Comparison of ENCODE assay signal across 8 cellular contexts in the genomic region with DNA sequence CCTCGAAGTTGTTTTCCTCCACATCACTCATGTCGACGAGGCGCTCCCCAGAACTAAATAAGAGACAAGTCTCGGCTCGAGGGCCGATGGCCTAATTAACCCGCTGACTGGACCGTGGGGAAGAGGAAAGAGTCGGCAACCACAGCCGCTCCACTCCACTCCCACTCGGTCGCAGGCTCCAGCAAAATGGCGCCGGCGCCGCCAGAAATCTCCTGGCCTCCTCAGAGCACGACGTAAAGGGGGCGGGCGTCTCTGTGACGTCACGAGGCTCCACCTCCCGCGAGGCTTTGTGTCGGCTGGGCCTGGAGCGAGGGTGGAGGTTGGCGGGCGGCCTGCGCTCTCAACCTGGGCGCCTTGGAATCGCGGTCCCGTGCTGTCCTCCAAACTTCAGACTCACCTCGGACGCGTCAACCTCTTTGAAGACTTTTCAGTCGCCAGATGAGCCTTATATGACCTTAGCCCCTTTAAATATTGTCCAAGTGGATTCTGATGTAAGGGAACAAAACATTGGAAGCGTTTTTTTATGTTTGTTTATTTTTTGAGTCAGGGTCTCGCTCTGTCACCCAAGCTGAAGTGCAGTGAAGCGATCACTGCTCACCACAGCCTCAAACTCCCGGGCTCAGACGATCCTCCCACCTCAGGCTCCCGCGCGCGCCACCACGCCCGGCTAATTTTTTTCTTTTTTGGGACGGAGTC. TPM values are rescaled to one million over a fixed set of nuclear protein-coding genes. Genes with fewer than 3 reads are reported as not detected.
DNase-seq lines count a peak whose midpoint lies in the region; ATAC-seq and TF ChIP-seq lines count a peak whose summit lies in the region.

TRA2A (minus strand) TSS at position 188 of the 696 bp plus-strand sequence; CDS start at position 31, 157 bp downstream.

- peak within 1 kb of the TSS; percentile 93 for H3K23ac ChIP-seq in IMR-90 (ENCODE audit: low read depth, low read length)

- no peaks in the 10 kb centered on the region for H3K9me2 ChIP-seq in OCI-LY7 (ENCODE audit: insufficient read depth, low read length)

- H3K27me3 Mint-ChIP-seq in endothelial cell (ENCODE audit: unreplicated experiment): peaks cover 12% of the 10 kb centered on the region

- H3K14ac ChIP-seq in IMR-90 (replicated peaks; ENCODE audit: low read depth, low read length): peak within 1 kb of the TSS; percentile 97

- H3K79me1 ChIP-seq in IMR-90 (ENCODE audit: low read depth in 1 of 2, low read length in 2 of 2): peaks cover 0 to 6% of the 10 kb centered on the region in 2 experiments; a peak in 1 of 4 replicates

- H3K36me3 ChIP-seq in IMR-90 (ENCODE audit: control insufficient read depth, insufficient read depth, low read length) (no peaks in the 10 kb centered on the region), OCI-LY7 (ENCODE audit: insufficient read depth, low read length) (peaks cover 40% of the 10 kb centered on the region)

- H3K4me3 ChIP-seq in IMR-90 (ENCODE audit: insufficient read depth, low read depth, low read length) (peak within 1 kb of the TSS; percentile 73), OCI-LY7 (ENCODE audit: low read depth, low read length, poor library complexity, severe bottlenecking) (peak within 1 kb of the TSS; percentile 98)

- no peak for TF ChIP-seq RAD21 in IMR-90 (IDR thresholded peaks at IDR 0.05; ENCODE audit: low read length)

- H2BK20ac ChIP-seq in IMR-90 (ENCODE audit: low read depth, low read length): peak within 1 kb of the TSS; percentile 83; the same call in 1 of the 2 replicates

- dilution Hi-C loops in IMR-90 (cut with HindIII; ENCODE audit: low sequenced_read_pairs, unreplicated experiment): no loop called here

- intact Hi-C loops in IMR-90 (cut with micrococcal nuclease): loop anchor here (1.0 kb wide), 1 partner anchor 58 kb away; no protein-coding TSS in a partner anchor
- intact Hi-C loops in OCI-LY7 (cut with micrococcal nuclease; ENCODE audit: unreplicated experiment): loop anchor here (1.0 to 10.0 kb wide), 3 partner anchors 58 to 347 kb away; partner anchors contain the start of gene NUP42

- H3K9me3 ChIP-seq in IMR-90 (ENCODE audit: control insufficient read depth, insufficient read depth, low read length) (no peaks in the 10 kb centered on the region), OCI-LY7 (ENCODE audit: low read length) (no peaks in the 10 kb centered on the region)

- no peaks in the 10 kb centered on the region for H3K27me3 ChIP-seq in IMR-90 (ENCODE audit: control insufficient read depth, insufficient read depth, low read length)

- H3K4me2 ChIP-seq in IMR-90 (ENCODE audit: low read depth, low read length) (peak within 1 kb of the TSS; percentile 89), OCI-LY7 (ENCODE audit: low read length) (peak within 1 kb of the TSS; percentile 92)

- no peaks in the 10 kb centered on the region for H3K9me3 Mint-ChIP-seq in endothelial cell (ENCODE audit: unreplicated experiment)

- H3K4me1 Mint-ChIP-seq in endothelial cell (ENCODE audit: unreplicated experiment): peaks cover 21% of the 10 kb centered on the region

- peak within 1 kb of the TSS; percentile 93 for H3K4me3 Mint-ChIP-seq in endothelial cell (ENCODE audit: unreplicated experiment)

- H3K4me1 ChIP-seq in IMR-90 (ENCODE audit: control insufficient read depth, insufficient read depth, low read length): no peaks in the 10 kb centered on the region
- H3K4me1 ChIP-seq in OCI-LY7 (ENCODE audit: insufficient read depth, low read length, poor library complexity, severe bottlenecking): peaks cover 45% of the 10 kb centered on the region

- H2AK5ac ChIP-seq in IMR-90 (ENCODE audit: low read depth, low read length): peak within 1 kb of the TSS; percentile 94

- H3K27ac ChIP-seq in IMR-90 (ENCODE audit: insufficient read depth, low read length): peak within 1 kb of the TSS; percentile 85
- H3K27ac ChIP-seq in OCI-LY7 (ENCODE audit: low read depth, low read length, poor library complexity, severe bottlenecking): peak within 1 kb of the TSS; percentile 94

- in situ Hi-C loops in IMR-90 (cut with MboI; ENCODE audit: low sequenced_read_pairs): loop anchor here (25.0 kb wide), 1 partner anchor 1580 kb away; no protein-coding TSS in a partner anchor

- H2BK15ac ChIP-seq in IMR-90 (ENCODE audit: low read depth, low read length): peak within 1 kb of the TSS; percentile 82; the same call in 1 of the 3 replicates

- WGBS in IMR-90 (ENCODE audit: extremely low coverage in 2 of 2, insufficient read length in 1 of 2), 2 experiments: 0% methylated on average over 5 of the region's 50 CpGs; no CpG with 5 or more reads in 1 of the 2 experiments

- H3K36me3 Mint-ChIP-seq in endothelial cell (ENCODE audit: low read depth, unreplicated experiment): peaks cover 6% of the 10 kb centered on the region

- CTCF ChIA-PET in IMR-90 (lab: Yijun Ruan, JAX) (interaction anchor here (1.0 kb wide), 1 partner anchor 69 kb away, joined by 3 read pairs; no protein-coding TSS in a partner anchor), OCI-LY7 (lab: Charles Lee; ENCODE audit: unreplicated experiment) (interaction anchor here (1.0 kb wide), 1 partner anchor 153 kb away, joined by 3 read pairs; no protein-coding TSS in a partner anchor)

- peak within 1 kb of the TSS; percentile 97 for H4K91ac ChIP-seq in IMR-90 (ENCODE audit: insufficient read depth, low read depth, low read length)

- peak; percentile 98 for TF ChIP-seq POLR2A in IMR-90 (IDR thresholded peaks at IDR 0.05; ENCODE audit: low read depth, low read length)

- H2AFZ ChIP-seq in IMR-90 (replicated peaks; ENCODE audit: low read length, poor library complexity) (peak within 1 kb of the TSS; percentile 90), OCI-LY7 (ENCODE audit: low read length) (peak within 1 kb of the TSS; percentile 95)

- no peaks in the 10 kb centered on the region for H3K9me1 ChIP-seq in IMR-90 (ENCODE audit: insufficient read depth, low read length)

- POLR2A ChIA-PET in IMR-90 (lab: Charles Lee; ENCODE audit: unreplicated experiment): no interaction called here
- POLR2A ChIA-PET in OCI-LY7 (lab: Charles Lee): interaction anchor here (0.6 to 1.3 kb wide), 3 partner anchors 59 to 1590 kb away, joined by 3 to 10 read pairs (median 3); no protein-coding TSS in a partner anchor

- peak within 1 kb of the TSS; percentile 100 for H3K27ac Mint-ChIP-seq in endothelial cell (ENCODE audit: unreplicated experiment)

- BruUV-seq in IMR-90 (replicated peaks; lab: Mats Ljungman, UMichigan) (no TSS peak), OCI-LY7 (replicated peaks; lab: Mats Ljungman, UMichigan) (TSS peak; percentile 89)

- H2AK9ac ChIP-seq in IMR-90 (replicated peaks; ENCODE audit: low read depth, low read length, poor library complexity): peak within 1 kb of the TSS; percentile 99

- peak within 1 kb of the TSS; percentile 95 for H3K9ac ChIP-seq in IMR-90 (ENCODE audit: low read depth, low read length)

- peaks cover 48% of the 10 kb centered on the region for H4K20me1 ChIP-seq in IMR-90 (ENCODE audit: insufficient read depth, low read length)
- peaks cover 38% of the 10 kb centered on the region for H4K20me1 ChIP-seq in OCI-LY7 (ENCODE audit: insufficient read depth, low read length)

- ATAC-seq in GM21529 (IDR thresholded peaks at IDR 0.05; ENCODE audit: unreplicated experiment): peak; percentile 93
- peak; percentile 94 for ATAC-seq in IMR-90 (ENCODE audit: low read depth)

- H4K5ac ChIP-seq in IMR-90 (ENCODE audit: low read depth, low read length): peak within 1 kb of the TSS; percentile 94

- H4K8ac ChIP-seq in IMR-90 (ENCODE audit: low read depth in 2 of 2, low read length in 2 of 2): peak within 1 kb of the TSS; percentile 80 to 98

- peaks cover 49% of the 10 kb centered on the region for H3K79me2 ChIP-seq in OCI-LY7 (ENCODE audit: insufficient read depth, low read depth, low read length)

- peak within 1 kb of the TSS; percentile 92 for H2BK120ac ChIP-seq in IMR-90 (ENCODE audit: low read depth, low read length)

- DNase-seq in DMS114 treated with DMSO at 0.1 percent for 48 hours (lab: John Stamatoyannopoulos, UW; ENCODE audit: unreplicated experiment): peak; percentile 84
- DNase-seq in IMR-90: peak; percentile 92
- peak; percentile 96 for DNase-seq in OCI-LY7 (ENCODE audit: low spot score)
- peak; percentile 95 for DNase-seq in activated T-cell treated with anti-CD3 and anti-CD28 coated beads for 1 hour (ENCODE audit: low read depth)
- DNase-seq in endothelial cell (ENCODE audit: low spot score): peak; percentile 96
- DNase-seq in midbrain (lab: John Stamatoyannopoulos, UW): peak; percentile 97
- DNase-seq in stimulated activated CD8-positive, alpha-beta memory T cell treated with anti-CD3 and anti-CD28 coated beads, Interleukin-15, amount 100 ng/mL, for 48 hours (ENCODE audit: low read depth in 2 of 2): peak; percentile 91 to 95

- H3K18ac ChIP-seq in IMR-90 (ENCODE audit: low read depth, low read length): peak within 1 kb of the TSS; percentile 91

- H2BK5ac ChIP-seq in IMR-90 (ENCODE audit: low read depth, low read length, poor library complexity, severe bottlenecking): peak within 1 kb of the TSS; percentile 88

- peak within 1 kb of the TSS; percentile 98 for H3K56ac ChIP-seq in IMR-90 (ENCODE audit: extremely low read depth, insufficient read depth, low read length)

- peak within 1 kb of the TSS; percentile 96 for H3K4ac ChIP-seq in IMR-90 (ENCODE audit: low read depth, low read length)

- TF ChIP-seq CTCF in IMR-90 (conservative IDR thresholded peaks at IDR 0.05; ENCODE audit: low read depth, low read length): no peak
- 0 out of 2 replicates have a peak, but pooled peaks have one; percentile 14 for TF ChIP-seq CTCF in OCI-LY7 (conservative IDR thresholded peaks at IDR 0.05; ENCODE audit: low read length)
- TF ChIP-seq CTCF in endothelial cell (IDR thresholded peaks at IDR 0.05; ENCODE audit: unreplicated experiment): no peak

TF ChIP-seq in IMR-90, 13 proteins besides CTCF, POLR2A, EP300 and RAD21 (continues in another document):
- TF ChIP-seq CEBPB (IDR thresholded peaks at IDR 0.05; ENCODE audit: low read depth, low read length) (no peak), USF2 (IDR thresholded peaks at IDR 0.05; ENCODE audit: low read depth, low read length) (peak; percentile 20; the same call in 1 of the 2 replicates), BHLHE40 (IDR thresholded peaks at IDR 0.05; ENCODE audit: low read depth, low read length) (peak; percentile 14; the same call in 1 of the 2 replicates), CHD1 (IDR thresholded peaks at IDR 0.05; ENCODE audit: low read depth, low read length) (peak; percentile 95)

RNA-seq across cellular contexts. Expression of gene TRA2A, which starts in this region (rescaled TPM):
- 36.4 and 44.3 TPM in 2 replicates for total RNA-seq in IMR-90 (2012; rRNA removed)
- 73.6 and 77.3 TPM in 2 replicates for polyA plus RNA-seq in IMR-90 (2012; rRNA removed)
- 16.7 and 17.4 TPM in 2 replicates for polyA plus RNA-seq in IMR-90 (2012; cell fraction: cytosol; rRNA removed)
- polyA plus RNA-seq in IMR-90 (2012; cell fraction: nucleus; rRNA removed; ENCODE audit: low replicate concordance): 26.8 and 142 TPM in 2 replicates
- total RNA-seq in OCI-LY7 (2014; rRNA removed; shearing (Covaris generic)): 41.4 and 44.9 TPM in 2 replicates
- total RNA-seq in OCI-LY7 (2022): 129 TPM in 2 replicates
- total RNA-seq in endothelial cell (ENCODE audit: unreplicated experiment): 107 TPM

Comparison
In these comparisons a context has a peak if more than half of its experiments do, and no peak if none do; other contexts are left out.
1. Peak in every context shown above with its lines: DNase-seq, ATAC-seq, H3K4me3 ChIP-seq and H3K27ac ChIP-seq.